ENCODE assay signal across 15 cellular contexts in genomic region chr4:14180166-14180565, GRCh38.
DNase-seq lines count a peak whose midpoint lies in the region; ATAC-seq and TF ChIP-seq lines count a peak whose summit lies in the region.
"Had no signal": no experiment of that assay in that cellular context is flagged by ENCODE, and none has a peak within 500 bp of the region (broad histone marks: within the 10 kb centered on the region; RNA-seq: fewer than 3 reads in every experiment).

No MANE protein-coding gene starts in this region.

- H3K4me1 ChIP-seq in IMR-90 (ENCODE audit: control insufficient read depth, insufficient read depth, low read length) (no peaks in the 10 kb centered on the region), mesendoderm (ENCODE audit: control insufficient read depth, low read depth, low read length) (peaks cover 14% of the 10 kb centered on the region)

- H3K9me1 ChIP-seq in IMR-90 (ENCODE audit: insufficient read depth, low read length), result no peaks in the 10 kb centered on the region; the same call in 1 of the 2 replicates

- TF ChIP-seq CTCF in IMR-90 (conservative IDR thresholded peaks at IDR 0.05; ENCODE audit: low read depth, low read length), result no peak

- no peak overlapping the region for H4K91ac ChIP-seq in IMR-90 (ENCODE audit: insufficient read depth, low read depth, low read length)

- peaks cover 0 to 2% (median 0%) of the 10 kb centered on the region in 3 donors for H3K27me3 Mint-ChIP-seq in immature natural killer cell (ENCODE audit: low read depth in 3 of 3)
- H3K27me3 Mint-ChIP-seq: CD4-positive, CD25-positive, alpha-beta regulatory T cell had no signal

- H2AK5ac ChIP-seq in IMR-90 (ENCODE audit: low read depth, low read length), result peak overlapping the region; percentile 55; the same call in 1 of the 2 replicates
- H2AK5ac ChIP-seq in mesendoderm (ENCODE audit: low read length), result peak overlapping the region; percentile 97

- TF ChIP-seq RAD21 in IMR-90 (IDR thresholded peaks at IDR 0.05; ENCODE audit: low read length), result no peak

- peak overlapping the region; percentile 35; the same call in 1 of the 2 replicates for H2BK20ac ChIP-seq in IMR-90 (ENCODE audit: low read depth, low read length)

- DNase-seq in G401 (ENCODE audit: low spot score), result peak; percentile 95
- DNase-seq in IMR-90, result no peak
- DNase-seq in cerebellar cortex (ENCODE audit: low spot score), result peak; percentile 94
- no peak for DNase-seq in mesendoderm
- no peak for DNase-seq in NCI-H1048 (lab: John Stamatoyannopoulos, UW)
- DNase-seq in immature natural killer cell, result no peak
- DNase-seq: Calu3; CD4-positive, CD25-positive, alpha-beta regulatory T cell; DMS 273 treated with DMSO at 0.1 percent for 48 hours had no signal

- dilution Hi-C loops in IMR-90 (cut with HindIII; ENCODE audit: low sequenced_read_pairs, unreplicated experiment), result no loop called here

- no peak overlapping the region; the same call in 1 of the 2 replicates for H2BK120ac ChIP-seq in IMR-90 (ENCODE audit: low read depth, low read length)
- no peak overlapping the region for H2BK120ac ChIP-seq in mesendoderm (ENCODE audit: low read depth, low read length)

- H3K79me1 ChIP-seq in IMR-90 (ENCODE audit: low read depth in 1 of 2, low read length in 2 of 2), result no peaks in the 10 kb centered on the region
- H3K79me1 ChIP-seq in mesendoderm (ENCODE audit: low read length), result no peaks in the 10 kb centered on the region

- no peak overlapping the region for H3K4me2 ChIP-seq in IMR-90 (ENCODE audit: low read depth, low read length)
- no peak overlapping the region for H3K4me2 ChIP-seq in mesendoderm (ENCODE audit: low read length)
- H3K4me2 ChIP-seq: BLaER1, KMS-11 had no signal

- POLR2A ChIA-PET in IMR-90 (lab: Charles Lee; ENCODE audit: unreplicated experiment), result no interaction called here

- intact Hi-C loops in IMR-90 (cut with micrococcal nuclease), result no loop called here

- no peak overlapping the region for H4K8ac ChIP-seq in IMR-90 (ENCODE audit: low read depth in 2 of 2, low read length in 2 of 2)
- no peak overlapping the region for H4K8ac ChIP-seq in mesendoderm (ENCODE audit: low read depth, low read length)

- CTCF ChIA-PET in IMR-90 (lab: Yijun Ruan, JAX), result interaction anchor here (0.6 kb wide), 1 partner anchor 1033 kb away, joined by 3 read pairs; no protein-coding TSS in a partner anchor

- no peak overlapping the region for H3K4me3 Mint-ChIP-seq in immature natural killer cell
- H3K4me3 Mint-ChIP-seq: CD4-positive, CD25-positive, alpha-beta regulatory T cell had no signal

- H4K5ac ChIP-seq in IMR-90 (ENCODE audit: low read depth, low read length), result no peak overlapping the region
- no peak overlapping the region for H4K5ac ChIP-seq in mesendoderm (ENCODE audit: low read length)

- no peak overlapping the region for H2AK9ac ChIP-seq in IMR-90 (replicated peaks; ENCODE audit: low read depth, low read length, poor library complexity)

- TF ChIP-seq POLR2A in IMR-90 (IDR thresholded peaks at IDR 0.05; ENCODE audit: low read depth, low read length), result no peak

- H3K4me1 Mint-ChIP-seq in immature natural killer cell, result peaks cover 29 to 35% of the 10 kb centered on the region in 2 donors

- H3K36me3 ChIP-seq in IMR-90 (ENCODE audit: control insufficient read depth, insufficient read depth, low read length), result no peaks in the 10 kb centered on the region
- H3K36me3 ChIP-seq in mesendoderm (ENCODE audit: control insufficient read depth, insufficient read depth, low read length), result no peaks in the 10 kb centered on the region
- H3K36me3 ChIP-seq: BLaER1 had no signal

- ATAC-seq in IMR-90 (ENCODE audit: low read depth) (no peak), GM18873 (IDR thresholded peaks at IDR 0.05; ENCODE audit: low FRiP score, unreplicated experiment) (no peak), HG03175 (IDR thresholded peaks at IDR 0.05; ENCODE audit: unreplicated experiment) (no peak)
- ATAC-seq: GM12878, HCT116 had no signal

- H3K14ac ChIP-seq in IMR-90 (replicated peaks; ENCODE audit: low read depth, low read length), result no peak overlapping the region

- no peak overlapping the region for H3K23ac ChIP-seq in IMR-90 (ENCODE audit: low read depth, low read length)
- H3K23ac ChIP-seq in mesendoderm (ENCODE audit: low read length), result no peak overlapping the region

- H3K27ac Mint-ChIP-seq in immature natural killer cell, result peak overlapping the region in 1 of 6 donors; percentile 23
- H3K27ac Mint-ChIP-seq: CD4-positive, CD25-positive, alpha-beta regulatory T cell had no signal

- H3K56ac ChIP-seq in IMR-90 (ENCODE audit: extremely low read depth, insufficient read depth, low read length) (no peak overlapping the region), mesendoderm (ENCODE audit: low read length) (no peak overlapping the region)

- in situ Hi-C loops in G401 (cut with HindIII; ENCODE audit: low sequenced_read_pairs) (no loop called here), IMR-90 (cut with MboI; ENCODE audit: low sequenced_read_pairs) (no loop called here)

- H3K9me3 Mint-ChIP-seq in immature natural killer cell, result peaks cover 0 to 2% (median 0%) of the 10 kb centered on the region in 6 donors

- 83% methylated on average over 1 of the region's 2 CpGs; no CpG with 5 or more reads in 1 of the 2 experiments for WGBS in IMR-90 (ENCODE audit: extremely low coverage in 2 of 2, insufficient read length in 1 of 2), 2 experiments
- WGBS in mesendoderm (ENCODE audit: extremely low coverage, insufficient coverage, low lambda C conversion rate), result no CpG with 5 or more reads among the region's 2 CpGs

- H3K18ac ChIP-seq in IMR-90 (ENCODE audit: low read depth, low read length) (no peak overlapping the region), mesendoderm (ENCODE audit: low read length) (peak overlapping the region; percentile 1)

- BruUV-seq in IMR-90 (replicated peaks; lab: Mats Ljungman, UMichigan), result no TSS peak

- H2BK15ac ChIP-seq in IMR-90 (ENCODE audit: low read depth, low read length) (peak overlapping the region; percentile 20; the same call in 1 of the 3 replicates), mesendoderm (replicated peaks; ENCODE audit: low read depth) (no peak overlapping the region)

- H4K20me1 ChIP-seq in IMR-90 (ENCODE audit: insufficient read depth, low read length), result no peaks in the 10 kb centered on the region

- H3K79me2 ChIP-seq in mesendoderm (ENCODE audit: control insufficient read depth, insufficient read depth, low read length), result no peaks in the 10 kb centered on the region

- H3K27ac ChIP-seq in IMR-90 (ENCODE audit: insufficient read depth, low read length) (no peak overlapping the region), mesendoderm (ENCODE audit: low read depth, low read length) (no peak overlapping the region)
- H3K27ac ChIP-seq: BLaER1, KMS-11 had no signal

- H2BK5ac ChIP-seq in IMR-90 (ENCODE audit: low read depth, low read length, poor library complexity, severe bottlenecking) (no peak overlapping the region), mesendoderm (ENCODE audit: low read length) (peak overlapping the region; percentile 48)

- H3K27me3 ChIP-seq in IMR-90 (ENCODE audit: control insufficient read depth, insufficient read depth, low read length), result no peaks in the 10 kb centered on the region
- H3K27me3 ChIP-seq in mesendoderm (ENCODE audit: insufficient read depth, low read length, poor library complexity), result no peaks in the 10 kb centered on the region

- no peak overlapping the region for H2AFZ ChIP-seq in IMR-90 (replicated peaks; ENCODE audit: low read length, poor library complexity)

- no peak overlapping the region for H3K4me3 ChIP-seq in IMR-90 (ENCODE audit: insufficient read depth, low read depth, low read length)
- H3K4me3 ChIP-seq in mesendoderm (ENCODE audit: low read length), result no peak overlapping the region
- H3K4me3 ChIP-seq: BLaER1, GM12878 had no signal

- no peaks in the 10 kb centered on the region for H3K9me3 ChIP-seq in IMR-90 (ENCODE audit: control insufficient read depth, insufficient read depth, low read length)
- H3K9me3 ChIP-seq: BLaER1 had no signal

- H3K9ac ChIP-seq in IMR-90 (ENCODE audit: low read depth, low read length) (no peak overlapping the region), mesendoderm (ENCODE audit: low read length) (no peak overlapping the region)
- H3K9ac ChIP-seq: BLaER1, KMS-11 had no signal

- no peaks in the 10 kb centered on the region for H3K36me3 Mint-ChIP-seq in immature natural killer cell
- H3K36me3 Mint-ChIP-seq: CD4-positive, CD25-positive, alpha-beta regulatory T cell had no signal

- no peak overlapping the region for H3K4ac ChIP-seq in IMR-90 (ENCODE audit: low read depth, low read length)
- H3K4ac ChIP-seq in mesendoderm (ENCODE audit: low read depth, low read length), result no peak overlapping the region

TF ChIP-seq in IMR-90, 13 proteins besides CTCF, POLR2A, EP300 and RAD21 (continues in another document):
- no peak for TF ChIP-seq FOS (IDR thresholded peaks at IDR 0.05; ENCODE audit: low read depth, low read length)
- no peak for TF ChIP-seq RFX5 (IDR thresholded peaks at IDR 0.05; ENCODE audit: low read depth, low read length)
- no peak for TF ChIP-seq MAZ (IDR thresholded peaks at IDR 0.05; ENCODE audit: borderline replicate concordance, low read depth, low read length)
- TF ChIP-seq RCOR1 (IDR thresholded peaks at IDR 0.05; ENCODE audit: insufficient replicate concordance, low read length), result no peak
- TF ChIP-seq SMC3 (IDR thresholded peaks at IDR 0.05; ENCODE audit: low read depth, low read length), result no peak
- no peak for TF ChIP-seq ELK1 (IDR thresholded peaks at IDR 0.05; ENCODE audit: borderline replicate concordance, low read depth, low read length)
- TF ChIP-seq BHLHE40 (IDR thresholded peaks at IDR 0.05; ENCODE audit: low read depth, low read length), result no peak
- TF ChIP-seq NFE2L2 (IDR thresholded peaks at IDR 0.05; ENCODE audit: low read depth, low read length), result no peak
- TF ChIP-seq CHD1 (IDR thresholded peaks at IDR 0.05; ENCODE audit: low read depth, low read length), result no peak
- no peak for TF ChIP-seq CEBPB (IDR thresholded peaks at IDR 0.05; ENCODE audit: low read depth, low read length)
- TF ChIP-seq MXI1 (IDR thresholded peaks at IDR 0.05; ENCODE audit: borderline replicate concordance, low read depth, low read length), result no peak

Comparison
In these comparisons a context has a peak if more than half of its experiments do, and no peak if none do; other contexts are left out.
1. DNase-seq: peak in G401 (single experiment) and cerebellar cortex (single experiment); none in IMR-90 (single experiment), mesendoderm (single experiment), NCI-H1048 (single experiment) and immature natural killer cell (0 of 3).